Comparison of ENCODE assay signal across 8 cellular contexts in the genomic region with DNA sequence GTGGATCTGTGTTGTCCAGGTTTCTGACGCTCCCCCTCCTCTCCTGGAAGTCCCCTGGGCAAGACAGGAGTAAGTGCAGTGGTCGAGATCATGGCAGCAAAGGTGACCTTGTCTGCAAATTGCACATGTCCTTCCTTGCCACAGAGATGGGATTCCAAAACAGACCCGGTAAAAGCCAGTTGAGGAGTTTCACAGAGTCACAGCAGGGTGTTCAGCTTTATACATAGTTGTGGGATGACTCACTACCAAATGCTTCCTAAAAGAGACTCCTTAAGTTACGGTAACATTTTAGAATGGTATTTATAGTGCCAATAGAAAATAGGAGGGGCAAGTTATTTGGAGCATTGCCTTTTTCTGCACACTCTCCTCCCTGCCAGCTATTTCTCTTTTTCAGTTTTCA.
DNase-seq lines count a peak whose midpoint lies in the region; ATAC-seq, FAIRE-seq and TF ChIP-seq lines count a peak whose summit lies in the region.

No MANE protein-coding gene starts in this region.

- in situ Hi-C loops in GM13976 (cut with MboI; ENCODE audit: low sequenced_read_pairs, unreplicated experiment) = no loop called here

- H3K4me1 ChIP-seq in right lobe of liver = no peaks in the 10 kb centered on the region

- peak; percentile 22 to 54 (median 38) for ATAC-seq in right lobe of liver

- TF ChIP-seq CTCF in bronchial epithelial cell (IDR thresholded peaks at IDR 0.05; ENCODE audit: insufficient read depth, low read length, severe bottlenecking) = no peak
- no peak for TF ChIP-seq CTCF in right lobe of liver (IDR thresholded peaks at IDR 0.05)
- TF ChIP-seq CTCF in GM13976 (IDR thresholded peaks at IDR 0.05; ENCODE audit: borderline replicate concordance, control extremely low read depth, extremely low read depth, insufficient read depth, missing control alignments) = no peak

- peak; percentile 24; the same call in 1 of the 2 replicates for TF ChIP-seq RAD21 in Ishikawa (IDR thresholded peaks at IDR 0.05; ENCODE audit: low read depth)

- peak; percentile 91 for TF ChIP-seq EP300 in Ishikawa (IDR thresholded peaks at IDR 0.05; ENCODE audit: borderline replicate concordance)

- no peaks in the 10 kb centered on the region for H3K27me3 ChIP-seq in bronchial epithelial cell (ENCODE audit: control insufficient read depth, insufficient read depth, low read length)
- H3K27me3 ChIP-seq in right lobe of liver = no peaks in the 10 kb centered on the region

- H3K36me3 ChIP-seq in bronchial epithelial cell (ENCODE audit: control insufficient read depth, insufficient read depth, low read length) = no peaks in the 10 kb centered on the region
- no peaks in the 10 kb centered on the region for H3K36me3 ChIP-seq in right lobe of liver

- H3K27ac ChIP-seq in right lobe of liver = no peak overlapping the region

- H3K4me3 ChIP-seq in bronchial epithelial cell (ENCODE audit: low read depth, low read length) = no peak overlapping the region
- no peak overlapping the region for H3K4me3 ChIP-seq in right lobe of liver

- WGBS in right lobe of liver (ENCODE audit: insufficient coverage, low coverage, low lambda C conversion rate, missing lambda C conversion rate) = 34% methylated on average over 4 of the region's 4 CpGs

- peak; percentile 71 for DNase-seq in GM04504 (ENCODE audit: low read depth)
- DNase-seq in bronchial epithelial cell (ENCODE audit: low read depth) = peak; percentile 78
- no peak for DNase-seq in right lobe of liver
- DNase-seq in stimulated activated CD8-positive, alpha-beta memory T cell treated with anti-CD3 and anti-CD28 coated beads, Interleukin-4, amount 100 ng/mL, for 48 hours = no peak
- no peak for DNase-seq in NCI-H1092 treated with DMSO at 0.1 percent for 48 hours (lab: John Stamatoyannopoulos, UW)
- DNase-seq in putamen (ENCODE audit: low spot score) = no peak
- no peak for DNase-seq in GM13976 (ENCODE audit: low spot score)

- no peaks in the 10 kb centered on the region for H3K9me3 ChIP-seq in right lobe of liver

- peak; percentile 28 for FAIRE-seq in bronchial epithelial cell (lab: Jason Lieb, UNC)

- no peak for TF ChIP-seq POLR2A in right lobe of liver (IDR thresholded peaks at IDR 0.05)

- intact Hi-C loops in right lobe of liver (cut with DNase I) = no loop called here

TF ChIP-seq in Ishikawa, 13 proteins besides CTCF, POLR2A, EP300 and RAD21:
- TF ChIP-seq CREB1 (IDR thresholded peaks at IDR 0.05; ENCODE audit: low read depth) = no peak
- no peak for TF ChIP-seq EGR1 (IDR thresholded peaks at IDR 0.05)
- peak; percentile 79 for TF ChIP-seq NFIC (IDR thresholded peaks at IDR 0.05)
- peak; percentile 69; the same call in 1 of the 2 replicates for TF ChIP-seq FOXM1 (IDR thresholded peaks at IDR 0.05; ENCODE audit: borderline replicate concordance, low read depth)
- peak; percentile 97 for TF ChIP-seq TEAD4 (IDR thresholded peaks at IDR 0.05)
- no peak for TF ChIP-seq TAF1 (IDR thresholded peaks at IDR 0.05; ENCODE audit: low read depth)
- peak; percentile 88 for TF ChIP-seq TCF12 (IDR thresholded peaks at IDR 0.05; ENCODE audit: low read depth)
- TF ChIP-seq, protein P1, sequence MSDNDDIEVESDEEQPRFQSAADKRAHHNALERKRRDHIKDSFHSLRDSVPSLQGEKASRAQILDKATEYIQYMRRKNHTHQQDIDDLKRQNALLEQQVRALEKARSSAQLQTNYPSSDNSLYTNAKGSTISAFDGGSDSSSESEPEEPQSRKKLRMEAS (IDR thresholded peaks at IDR 0.05) = peak; percentile 77

Comparison
In these comparisons a context has a peak if more than half of its experiments do, and no peak if none do; other contexts are left out.
1. DNase-seq: peak in GM04504 (single experiment) and bronchial epithelial cell (single experiment); none in right lobe of liver (0 of 3), stimulated activated CD8-positive, alpha-beta memory T cell treated with anti-CD3 and anti-CD28 coated beads, Interleukin-4, amount 100 ng/mL, for 48 hours (single experiment), NCI-H1092 treated with DMSO at 0.1 percent for 48 hours (single experiment), putamen (single experiment) and GM13976 (single experiment).